In genomic region chr5:143826909-143827514, GRCh38 we compare ENCODE assay signal across 1 cellular context.
TF ChIP-seq lines count a peak whose summit lies in the region.

No MANE protein-coding gene starts in this region.

TF ChIP-seq in A549, 52 proteins besides CTCF, POLR2A, EP300 and RAD21 (continued from another document):
- TF ChIP-seq HMGXB4 (CRISPR knock-in tag; IDR thresholded peaks at IDR 0.05; ENCODE audit: borderline replicate concordance) (no peak), PBX3 (IDR thresholded peaks at IDR 0.05) (no peak), HOXB5 (CRISPR knock-in tag; IDR thresholded peaks at IDR 0.05) (no peak), USF2 (IDR thresholded peaks at IDR 0.05) (no peak), PHF8 (IDR thresholded peaks at IDR 0.05; ENCODE audit: borderline replicate concordance, low read depth) (no peak), CHD2 (IDR thresholded peaks at IDR 0.05; ENCODE audit: low read length, partially characterized antibody) (no peak), FOXS1 (CRISPR knock-in tag; IDR thresholded peaks at IDR 0.05) (no peak), ESRRA (IDR thresholded peaks at IDR 0.05; ENCODE audit: borderline replicate concordance, low read length) (no peak), CEBPB (IDR thresholded peaks at IDR 0.05) (0 out of 4 replicates have a peak, but pooled peaks of 1 of the 2 experiments have one; percentile 17), KDM5A (IDR thresholded peaks at IDR 0.05) (no peak)
